Comparison of ENCODE assay signal across 8 cellular contexts in genomic region chr2:43218221-43218549, GRCh38. TPM values are rescaled to one million over a fixed set of nuclear protein-coding genes. Genes with fewer than 3 reads are reported as not detected.
A peak's percentile ranks its signal among the peaks of the same experiment; 100 is the strongest.
DNase-seq lines count a peak whose midpoint lies in the region; ATAC-seq, FAIRE-seq and TF ChIP-seq lines count a peak whose summit lies in the region.

No MANE protein-coding gene starts in this region.

- DNase-seq in heart left ventricle (no peak), cardiac septum (ENCODE audit: low spot score) (no peak), vagina (ENCODE audit: extremely low spot score in 2 of 2) (no peak), GM12891 (ENCODE audit: insufficient read length, low spot score) (no peak)

- H3K4me3 ChIP-seq in heart left ventricle = peak overlapping the region in 9 of 12 donors; percentile 2 to 97 (median 80)
- peak overlapping the region in 1 of 2 donors; percentile 89 for H3K4me3 ChIP-seq in muscle layer of colon (ENCODE audit: low read depth in 1 of 2, low read length in 2 of 2)
- H3K4me3 ChIP-seq in vagina = peak overlapping the region in 1 of 2 donors; percentile 97

- H3K36me3 ChIP-seq in heart left ventricle = peaks cover 0 to 16% (median 12%) of the 10 kb centered on the region in 9 donors
- peaks cover 11% of the 10 kb centered on the region for H3K36me3 ChIP-seq in muscle layer of colon (ENCODE audit: insufficient read depth, low read length)
- peaks cover 0 to 12% of the 10 kb centered on the region in 2 donors for H3K36me3 ChIP-seq in vagina

- ATAC-seq in heart left ventricle = no peak
- ATAC-seq in HG02852 (IDR thresholded peaks at IDR 0.05; ENCODE audit: unreplicated experiment) = no peak
- no peak for ATAC-seq in HG03108 (IDR thresholded peaks at IDR 0.05; ENCODE audit: unreplicated experiment)

- H3K9me3 ChIP-seq in heart left ventricle = no peaks in the 10 kb centered on the region
- H3K9me3 ChIP-seq in muscle layer of colon (ENCODE audit: low read length) = no peaks in the 10 kb centered on the region
- H3K9me3 ChIP-seq in vagina = no peaks in the 10 kb centered on the region

- peak in 3 of 12 donors; percentile 15 to 30 (median 19) for TF ChIP-seq CTCF in heart left ventricle (IDR thresholded peaks at IDR 0.05)
- TF ChIP-seq CTCF in vagina (IDR thresholded peaks at IDR 0.05) = no peak

- WGBS in heart left ventricle, 4 donors = 14 to 25% (median 19%) methylated on average over 9 of the region's 9 CpGs

- FAIRE-seq in GM12891 (lab: Jason Lieb, UNC) = no peak

- H3K27ac ChIP-seq in heart left ventricle (peak overlapping the region; percentile 96 to 99 (median 99)), cingulate gyrus (ENCODE audit: low read depth, low read length) (peak overlapping the region; percentile 97), muscle layer of colon (ENCODE audit: low read depth, low read length) (peak overlapping the region; percentile 100), vagina (peak overlapping the region; percentile 99)

- H3K9ac ChIP-seq in muscle layer of colon (ENCODE audit: low read length) = peak overlapping the region; percentile 40

- TF ChIP-seq POLR2A in heart left ventricle (IDR thresholded peaks at IDR 0.05) (no peak), vagina (IDR thresholded peaks at IDR 0.05) (no peak), GM12891 (IDR thresholded peaks at IDR 0.05; ENCODE audit: low read depth, low read length) (no peak)

- H3K27me3 ChIP-seq in heart left ventricle = no peaks in the 10 kb centered on the region
- no peaks in the 10 kb centered on the region for H3K27me3 ChIP-seq in muscle layer of colon (ENCODE audit: control insufficient read depth in 1 of 2, insufficient read depth in 2 of 2, low read length in 2 of 2)
- H3K27me3 ChIP-seq in vagina = no peaks in the 10 kb centered on the region

- intact Hi-C loops in heart left ventricle (cut with DNase I) = loop anchor here in 9 of 10 donors (1.0 to 10.0 kb wide), 6 partner anchors 36 to 63 kb away; no protein-coding TSS in a partner anchor
- intact Hi-C loops in cardiac septum (cut with DNase I) = loop anchor here (5.0 kb wide), 1 partner anchor 41 kb away; no protein-coding TSS in a partner anchor
- intact Hi-C loops in vagina (cut with DNase I) = loop anchor here (5.0 kb wide), 1 partner anchor 759 kb away; no protein-coding TSS in a partner anchor

- H3K4me1 ChIP-seq in heart left ventricle (peaks cover 6 to 78% (median 61%) of the 10 kb centered on the region in 12 donors), muscle layer of colon (ENCODE audit: insufficient read depth, low read length) (peaks cover 55% of the 10 kb centered on the region), vagina (peaks cover 45% of the 10 kb centered on the region)

TF ChIP-seq in GM12891, 5 proteins besides CTCF, POLR2A, EP300 and RAD21:
- TF ChIP-seq PAX5 (IDR thresholded peaks at IDR 0.05; ENCODE audit: insufficient read depth, low read length, severe bottlenecking) (no peak), TAF1 (IDR thresholded peaks at IDR 0.05; ENCODE audit: low read depth, low read length) (no peak), SPI1 (IDR thresholded peaks at IDR 0.05; ENCODE audit: low read depth, low read length) (no peak), POU2F2 (IDR thresholded peaks at IDR 0.05; ENCODE audit: low read depth, low read length) (no peak), POLR2AphosphoS5 (IDR thresholded peaks at IDR 0.05; ENCODE audit: low read depth, low read length) (no peak)

RNA-seq across cellular contexts. Expression of gene ZFP36L2, which starts 8.2 kb away (rescaled TPM):
- total RNA-seq in heart left ventricle = 10 to 100 TPM; 28.8 to 94.4 (median 44.9) TPM
- 10 to 100 TPM; 29.2 to 29.5 TPM for polyA plus RNA-seq in heart left ventricle
- 41.4 TPM for total RNA-seq in cardiac septum
- 206 TPM for total RNA-seq in vagina
- 16.6 TPM for polyA plus RNA-seq in GM12891 (2012; ENCODE audit: low read depth, missing spikeins)
